In the genomic region with DNA sequence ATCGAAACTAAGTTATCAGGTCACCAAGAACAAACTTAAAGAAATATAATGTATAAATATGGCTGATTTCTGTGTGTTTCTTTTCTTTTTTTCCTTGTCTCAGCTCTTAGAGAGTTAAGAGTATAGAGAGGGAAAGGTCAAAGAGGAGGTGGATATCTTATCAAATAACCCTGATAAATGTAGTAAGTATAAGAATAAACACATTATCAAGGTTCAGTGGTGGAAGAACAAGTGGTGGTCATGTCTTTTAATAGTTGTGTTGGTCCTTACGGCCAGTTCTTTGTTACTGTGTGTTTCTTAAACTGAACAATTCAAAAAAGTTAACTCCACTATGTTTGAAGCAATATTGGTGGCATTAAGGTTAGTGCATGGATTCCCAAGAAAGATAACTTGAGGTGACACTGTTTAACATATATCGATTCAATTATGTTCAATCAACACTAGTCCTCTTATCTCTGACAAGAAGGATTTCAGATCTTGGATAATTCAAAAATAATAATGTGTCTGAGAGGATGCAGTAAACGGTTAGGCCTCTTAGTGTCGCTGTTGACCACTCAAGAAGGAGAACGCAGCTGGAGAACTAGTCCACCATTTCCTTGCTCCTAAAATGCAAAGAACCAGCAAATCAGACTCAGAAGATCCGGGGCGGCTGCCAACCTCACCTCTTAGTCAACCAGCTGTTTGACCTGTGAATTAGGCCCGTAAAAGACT, we compare ENCODE assay signal across 10 cellular contexts. TPM values are rescaled to one million over a fixed set of nuclear protein-coding genes. Genes with fewer than 3 reads are reported as not detected.
DNase-seq lines count a peak whose midpoint lies in the region; ATAC-seq, FAIRE-seq and TF ChIP-seq lines count a peak whose summit lies in the region.
"Had no signal": no experiment of that assay in that cellular context is flagged by ENCODE, and none has a peak within 500 bp of the region (broad histone marks: within the 10 kb centered on the region; RNA-seq: fewer than 3 reads in every experiment).

A gene (plus strand): TSS at position 588 of the 711 bp plus-strand sequence. CDS start 205 bp downstream, outside the sequence.

- TF ChIP-seq CTCF in AG10803 (conservative IDR thresholded peaks at IDR 0.05; ENCODE audit: low read length) (peak; percentile 57), HCT116 (IDR thresholded peaks at IDR 0.05 in 2 of 3, conservative IDR thresholded peaks at IDR 0.05 in 1 of 3; ENCODE audit: borderline replicate concordance in 1 of 3, insufficient read depth in 1 of 3, low read depth in 2 of 3, low read length in 2 of 3) (peak in 2 of 3 experiments; percentile 15 to 31; a peak in 2 of 6 replicates), K562 (IDR thresholded peaks at IDR 0.05 in 2 of 3, conservative IDR thresholded peaks at IDR 0.05 in 1 of 3; ENCODE audit: insufficient read depth in 2 of 3, low read depth in 1 of 3, low read length in 3 of 3) (peak; percentile 60 to 79 (median 74); a peak in 5 of 6 replicates)

- no peaks in the 10 kb centered on the region for H3K27me3 ChIP-seq in HCT116 (ENCODE audit: insufficient read depth, low read length)
- H3K27me3 ChIP-seq in K562 (ENCODE audit: control insufficient read depth in 2 of 2, insufficient read depth in 2 of 2, low read length in 2 of 2) = peaks cover 10 to 26% of the 10 kb centered on the region in 2 experiments; a peak in 4 of 5 replicates
- H3K27me3 ChIP-seq: Peyer's patch had no signal

- H3K4me2 ChIP-seq in HCT116 (ENCODE audit: low read length) (no peak within 1 kb of the TSS), K562 (ENCODE audit: insufficient read depth, low read length) (peak within 1 kb of the TSS; percentile 72)

- no peak for TF ChIP-seq POLR2A in HCT116 (IDR thresholded peaks at IDR 0.05; ENCODE audit: borderline replicate concordance, extremely low read depth, insufficient read depth, insufficient read length)
- no peak for TF ChIP-seq POLR2A in K562 (conservative IDR thresholded peaks at IDR 0.05)

- intact Hi-C loops in HCT116 (cut with micrococcal nuclease) = no loop called here
- intact Hi-C loops in K562 (cut with micrococcal nuclease) = loop anchor here (5.0 kb wide), 1 partner anchor 169 kb away; no protein-coding TSS in a partner anchor

- H3K4me3 ChIP-seq in AG10803 (ENCODE audit: low read length) (peak within 1 kb of the TSS; percentile 48), HCT116 (replicated peaks in 1 of 2; ENCODE audit: low read depth in 1 of 2, low read length in 2 of 2) (no peak within 1 kb of the TSS), K562 (peak within 1 kb of the TSS; percentile 40)
- H3K4me3 ChIP-seq: Peyer's patch had no signal

- RAD21 ChIA-PET in HCT116 (lab: Charles Lee; ENCODE audit: low non-redundant PET in 1 of 2, low total read pairs in 2 of 2, uncharacterized antibody in 2 of 2, unreplicated experiment in 2 of 2) = no interaction called here

- peak; percentile 19; the same call in 1 of the 2 replicates for TF ChIP-seq RAD21 in HCT116 (IDR thresholded peaks at IDR 0.05; ENCODE audit: low read depth)
- TF ChIP-seq RAD21 in K562 (CRISPR knock-in tag; conservative IDR thresholded peaks at IDR 0.05 in 1 of 2, IDR thresholded peaks at IDR 0.05 in 1 of 2) = peak; percentile 22 to 53; a peak in 3 of 4 replicates

- WGBS in K562 (ENCODE audit: insufficient coverage, low coverage, missing lambda C conversion rate) = 5% methylated on average over 9 of the region's 9 CpGs

- H3K27ac ChIP-seq in HCT116 (ENCODE audit: low read depth, low read length) = no peak within 1 kb of the TSS
- no peak within 1 kb of the TSS for H3K27ac ChIP-seq in K562 (ENCODE audit: extremely low read depth, low read depth, low read length)
- H3K27ac ChIP-seq: Peyer's patch had no signal

- no peak within 1 kb of the TSS for H3K9ac ChIP-seq in HCT116 (ENCODE audit: low read length)
- H3K9ac ChIP-seq in K562 (ENCODE audit: insufficient read depth in 1 of 2, low read depth in 2 of 2, low read length in 2 of 2) = peak within 1 kb of the TSS; percentile 37 to 39

- H3K9me3 ChIP-seq in HCT116 (ENCODE audit: control insufficient read depth in 1 of 2, insufficient read depth in 1 of 2, low read depth in 1 of 2, low read length in 2 of 2) = peaks cover 4% of the 10 kb centered on the region in 2 experiments; a peak in 2 of 4 replicates
- H3K9me3 ChIP-seq in K562 (replicated peaks; ENCODE audit: control insufficient read depth, insufficient read depth, low read depth, low read length) = no peaks in the 10 kb centered on the region

- FAIRE-seq in K562 (lab: Jason Lieb, UNC) = peak; percentile 69
- FAIRE-seq: GM19239 had no signal

- POLR2A ChIA-PET in HCT116 (lab: Charles Lee) = no interaction called here
- POLR2A ChIA-PET in K562 (lab: Yijun Ruan, JAX) = interaction anchor here (1.1 kb wide), 1 partner anchor 221 kb away, joined by 4 read pairs; no protein-coding TSS in a partner anchor

- H3K9me1 ChIP-seq in K562 (ENCODE audit: control insufficient read depth, insufficient read depth, low read length) = no peaks in the 10 kb centered on the region

- H3K36me3 ChIP-seq in HCT116 (ENCODE audit: control insufficient read depth in 1 of 2, insufficient read depth in 2 of 2, low read length in 2 of 2) (no peaks in the 10 kb centered on the region), K562 (ENCODE audit: control insufficient read depth, insufficient read depth, low read length) (no peaks in the 10 kb centered on the region)
- H3K36me3 ChIP-seq: Peyer's patch had no signal

- H2AFZ ChIP-seq in HCT116 (ENCODE audit: low read depth, low read length, poor library complexity, severe bottlenecking) (no peak within 1 kb of the TSS), K562 (ENCODE audit: low read depth, low read length) (peak within 1 kb of the TSS; percentile 89)

- in situ Hi-C loops in K562 (cut with MboI) = no loop called here

- no peaks in the 10 kb centered on the region for H3K4me1 ChIP-seq in HCT116 (ENCODE audit: control insufficient read depth in 1 of 2, insufficient read depth in 2 of 2, low read length in 2 of 2)
- H3K4me1 ChIP-seq in K562 (replicated peaks in 1 of 2; ENCODE audit: control insufficient read depth in 2 of 2, insufficient read depth in 2 of 2, low read length in 2 of 2) = peaks cover 0 to 9% of the 10 kb centered on the region in 2 experiments; a peak in 3 of 5 replicates
- H3K4me1 ChIP-seq: Peyer's patch had no signal

- H4K20me1 ChIP-seq in HCT116 (ENCODE audit: insufficient read depth) (no peaks in the 10 kb centered on the region), K562 (replicated peaks; ENCODE audit: control insufficient read depth, insufficient read depth, low read length) (no peaks in the 10 kb centered on the region)

- no TSS peak for BruUV-seq in HCT116 (replicated peaks; lab: Mats Ljungman, UMichigan)
- no TSS peak for BruUV-seq in K562 (replicated peaks; lab: Mats Ljungman, UMichigan)

- H3K9me2 ChIP-seq in HCT116 (ENCODE audit: insufficient read depth) = no peaks in the 10 kb centered on the region

- no peak for ATAC-seq in HCT116
- ATAC-seq in K562 = peak; percentile 80

- H3K79me2 ChIP-seq in HCT116 (ENCODE audit: insufficient read depth, low read length) (no peaks in the 10 kb centered on the region), K562 (ENCODE audit: control insufficient read depth, insufficient read depth, low read length) (no peaks in the 10 kb centered on the region)

- no peak for TF ChIP-seq EP300 in K562 (IDR thresholded peaks at IDR 0.05; ENCODE audit: low read length)

- DNase-seq in AG10803 (ENCODE audit: low read depth) (peak; percentile 53), HCT116 (ENCODE audit: low read depth, low spot score) (no peak), K562 (ENCODE audit: extremely low read depth in 1 of 4, low spot score in 3 of 4) (peak; percentile 48 to 67 (median 50)), left kidney (ENCODE audit: low read depth, low spot score) (peak; percentile 44), NCI-H2227 treated with DMSO at 0.1 percent for 48 hours (lab: John Stamatoyannopoulos, UW) (no peak), cerebellar nuclear complex (lab: John Stamatoyannopoulos, UW) (no peak), UCSD-AML1 (lab: John Stamatoyannopoulos, UW; ENCODE audit: unreplicated experiment) (no peak), epidermal melanocyte (ENCODE audit: insufficient read length, low spot score) (no peak)
- DNase-seq: Peyer's patch had no signal

- CTCF ChIA-PET in HCT116 (lab: Charles Lee) = no interaction called here
- CTCF ChIA-PET in K562 (lab: Yijun Ruan, JAX; ENCODE audit: low intra/inter-chr PET ratio) = interaction anchor here (0.7 to 2.0 kb wide), 4 partner anchors 20 to 217 kb away, joined by 3 to 4 read pairs (median 4); no protein-coding TSS in a partner anchor

TF ChIP-seq in HCT116, 20 proteins besides CTCF, POLR2A, EP300 and RAD21 (continues in another document):
- TF ChIP-seq SP1 (IDR thresholded peaks at IDR 0.05; ENCODE audit: low read depth) (no peak), JUND (IDR thresholded peaks at IDR 0.05) (no peak), SRF (IDR thresholded peaks at IDR 0.05; ENCODE audit: low read depth) (no peak)

TF ChIP-seq in K562, 482 proteins besides CTCF, POLR2A, EP300 and RAD21 (continues in another document):
- TF ChIP-seq YY1 (IDR thresholded peaks at IDR 0.05; ENCODE audit: borderline replicate concordance in 1 of 3, control insufficient read depth in 1 of 3, extremely low read depth in 1 of 3, insufficient read depth in 3 of 3, insufficient read length in 1 of 3, insufficient replicate concordance in 2 of 3, low read depth in 1 of 3, low read length in 2 of 3) (peak in 1 of 3 experiments; percentile 73), TEAD4 (IDR thresholded peaks at IDR 0.05; ENCODE audit: low read length) (0 out of 2 replicates have a peak, but pooled peaks have one; percentile 39), TEAD4 (CRISPR knock-in tag; IDR thresholded peaks at IDR 0.05; ENCODE audit: borderline replicate concordance) (no peak)

RNA-seq across cellular contexts. Expression of the gene that starts here (rescaled TPM):
- total RNA-seq in HCT116 (2021; ENCODE audit: unreplicated experiment) = not detected
- not detected in 2 replicates for polyA plus RNA-seq in HCT116 (2012)
- 0.67 and 1.2 TPM in 2 replicates for total RNA-seq in K562 (2011; cell fraction: chromatin; rRNA removed; ENCODE audit: low replicate concordance)
- total RNA-seq in K562 (2011; cell fraction: nucleolus; rRNA removed) = 0.79 and 0.83 TPM in 2 replicates
- total RNA-seq in K562 (2011; cell fraction: nucleoplasm; rRNA removed) = 0.69 and 0.81 TPM in 2 replicates
- total RNA-seq in K562 (2014; rRNA removed) = 0.23 and 0.33 TPM in 2 replicates
- total RNA-seq in K562 (2014; rRNA removed; fragmentation: Illumina TruSeq; extraction: Trizol) = 0.13 and 0.18 TPM in 2 replicates
- 0.11 and 0.14 TPM in 2 replicates for total RNA-seq in K562 (2015; rRNA removed; fragmentation: Illumina TruSeq; extraction: Trizol)
- 0.24 and 0.38 TPM in 2 replicates for total RNA-seq in K562 (2021)
- polyA plus RNA-seq in K562 (2011; rRNA removed) = 0.15 TPM in 1 of 2 replicates, not detected in the other
- 0.12 TPM in 1 of 2 replicates, not detected in the other for polyA plus RNA-seq in K562 (2011; cell fraction: cytosol; rRNA removed)
- polyA plus RNA-seq in K562 (2011; cell fraction: nucleus; rRNA removed) = 0.04 and 0.71 TPM in 2 replicates
- polyA plus RNA-seq in K562 (2012) = 0.16 and 0.53 TPM in 2 replicates
- polyA plus RNA-seq in K562 (2014; fragmentation: Illumina TruSeq; extraction: Trizol) = 0.12 and 0.13 TPM in 2 replicates
- not detected for polyA plus RNA-seq in K562 (2014; fragmentation: Nextera tagmentation; extraction: Ambion mirVana)
- polyA plus RNA-seq in K562 (2014; rRNA removed) = 0.28 TPM in 1 of 2 replicates, not detected in the other
- 0.09 and 0.14 TPM in 2 replicates for polyA minus RNA-seq in K562 (2011; rRNA and poly(A)+ RNA removed)
- not detected in 2 replicates for polyA minus RNA-seq in K562 (2011; cell fraction: cytosol; rRNA and poly(A)+ RNA removed)
- 0.67 TPM in 1 of 2 replicates, not detected in the other for polyA minus RNA-seq in K562 (2011; cell fraction: nucleus; rRNA and poly(A)+ RNA removed)

Comparison
In these comparisons a context has a peak if more than half of its experiments do, and no peak if none do; other contexts are left out.
1. DNase-seq: peak in AG10803 (single experiment), K562 (4 of 4) and left kidney (single experiment); none in HCT116 (single experiment), NCI-H2227 treated with DMSO at 0.1 percent for 48 hours (single experiment), cerebellar nuclear complex (0 of 2), UCSD-AML1 (single experiment) and epidermal melanocyte (single experiment).
2. H3K4me3 ChIP-seq: peak in AG10803 (single experiment) and K562 (single experiment); none in HCT116 (0 of 2).
3. CTCF ChIP-seq: peak in every context shown above with its lines; median percentile 74 in K562; 57 in AG10803; 23 in HCT116.